9 cellular contexts compared by ENCODE assay signal in genomic region chr2:179081954-179082353, GRCh38. TPM values are rescaled to one million over a fixed set of nuclear protein-coding genes. Genes with fewer than 3 reads are reported as not detected.
"Had no signal": no experiment of that assay in that cellular context is flagged by ENCODE, and none has a peak within 500 bp of the region (broad histone marks: within the 10 kb centered on the region; RNA-seq: fewer than 3 reads in every experiment).

No MANE protein-coding gene starts in this region.

- H3K9ac ChIP-seq: KMS-11 had no signal

- H3K27ac ChIP-seq: HL-60, KMS-11 had no signal

- DNase-seq: IMR-90, KBM-7, KG1 had no signal

- FAIRE-seq: HTR-8/SVneo, K562 had no signal

- ATAC-seq: K562 had no signal

- H3K4me2 ChIP-seq: KMS-11 had no signal

- H3K4me3 ChIP-seq: K562 had no signal

RNA-seq across cellular contexts. Expression of gene CCDC141, which starts 32.0 kb away (rescaled TPM):
- total RNA-seq: HT-29, HT1080, IMR-90 had no signal
- polyA plus RNA-seq: IMR-90, K562 had no signal
